ENCODE assay signal across 9 cellular contexts in the genomic region with DNA sequence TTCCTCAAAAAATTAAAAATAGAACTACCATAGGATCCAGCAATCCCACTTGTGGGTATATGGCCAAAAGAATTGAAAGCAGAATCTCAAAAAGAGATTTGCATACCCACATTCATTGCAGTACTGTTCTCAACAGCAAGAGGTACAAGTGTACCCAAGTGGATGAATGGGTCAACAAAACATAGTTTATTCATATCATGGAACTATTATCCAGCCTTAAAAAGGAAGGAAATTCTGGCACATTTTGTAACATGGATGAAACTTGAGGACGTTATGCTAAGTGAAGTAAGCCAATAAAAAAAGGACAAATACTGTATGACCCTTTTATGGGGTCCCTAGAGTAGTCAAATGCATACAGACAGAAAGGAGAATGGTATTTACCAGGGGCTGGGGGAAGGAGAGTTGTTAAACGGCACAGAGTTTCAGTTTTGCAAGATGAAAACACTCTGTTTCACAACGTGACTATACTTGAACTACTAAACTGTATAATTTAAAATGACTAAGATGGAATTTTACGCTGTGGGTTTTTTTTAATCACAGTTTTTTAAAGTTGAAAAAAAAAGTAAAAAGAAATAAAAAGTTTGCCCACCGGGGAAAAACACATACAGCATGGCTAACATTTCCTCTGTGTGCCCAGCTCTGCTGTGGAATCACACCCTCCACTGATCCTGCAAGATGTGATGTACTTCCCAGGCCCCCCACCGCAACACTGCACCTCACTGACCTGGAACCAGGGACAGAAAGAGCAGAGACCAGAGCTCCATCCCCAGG.
DNase-seq lines count a peak whose midpoint lies in the region; ATAC-seq lines count a peak whose summit lies in the region.
"Had no signal": no experiment of that assay in that cellular context is flagged by ENCODE, and none has a peak within 500 bp of the region (broad histone marks: within the 10 kb centered on the region; RNA-seq: fewer than 3 reads in every experiment).

No MANE protein-coding gene starts in this region.

- H3K4me1 Mint-ChIP-seq in activated T-cell treated with anti-CD3 and anti-CD28 coated beads, Interleukin-2, amount 50 U/mL, for 24 hours (ENCODE audit: low read depth), result peaks cover 16% of the 10 kb centered on the region
- H3K4me1 Mint-ChIP-seq in stimulated activated naive CD8-positive, alpha-beta T cell treated with anti-CD3 and anti-CD28 coated beads, Interleukin-15, amount 100 ng/mL, for 72 hours, result peaks cover 6% of the 10 kb centered on the region

- no peaks in the 10 kb centered on the region for H3K9me3 Mint-ChIP-seq in activated T-cell treated with anti-CD3 and anti-CD28 coated beads, Interleukin-2, amount 50 U/mL, for 24 hours
- no peaks in the 10 kb centered on the region for H3K9me3 Mint-ChIP-seq in stimulated activated naive CD8-positive, alpha-beta T cell treated with anti-CD3 and anti-CD28 coated beads, Interleukin-15, amount 100 ng/mL, for 72 hours

- peak overlapping the region; percentile 82 for H3K27ac Mint-ChIP-seq in activated T-cell treated with anti-CD3 and anti-CD28 coated beads, Interleukin-2, amount 50 U/mL, for 24 hours
- H3K27ac Mint-ChIP-seq in stimulated activated naive CD8-positive, alpha-beta T cell treated with anti-CD3 and anti-CD28 coated beads, Interleukin-15, amount 100 ng/mL, for 72 hours, result no peak overlapping the region

- no peaks in the 10 kb centered on the region for H3K36me3 Mint-ChIP-seq in activated T-cell treated with anti-CD3 and anti-CD28 coated beads, Interleukin-2, amount 50 U/mL, for 24 hours (ENCODE audit: low read depth)

- no peak for DNase-seq in activated T-cell treated with anti-CD3 and anti-CD28 coated beads, Interleukin-2, amount 50 U/mL, for 24 hours
- no peak for DNase-seq in activated T-cell treated with anti-CD3 and anti-CD28 coated beads for 4 hours
- DNase-seq in stimulated activated naive CD8-positive, alpha-beta T cell treated with anti-CD3 and anti-CD28 coated beads, Interleukin-15, amount 100 ng/mL, for 72 hours, result no peak
- DNase-seq in posterior cingulate gyrus, result no peak
- DNase-seq in NK-92 (lab: John Stamatoyannopoulos, UW; ENCODE audit: unreplicated experiment), result no peak
- DNase-seq in NCI-H128 (lab: John Stamatoyannopoulos, UW; ENCODE audit: unreplicated experiment), result no peak
- DNase-seq: stimulated activated naive CD4-positive, alpha-beta T cell treated with Interleukin-2 at 50 U/mL for 16 hours had no signal

- intact Hi-C loops in posterior cingulate gyrus (cut with DNase I), result no loop called here

- ATAC-seq in GM21717 (IDR thresholded peaks at IDR 0.05; ENCODE audit: unreplicated experiment) (peak; percentile 52), HG03469 (IDR thresholded peaks at IDR 0.05; ENCODE audit: unreplicated experiment) (peak; percentile 41)
- ATAC-seq in stimulated activated naive CD8-positive, alpha-beta T cell treated with anti-CD3 and anti-CD28 coated beads, Interleukin-15, amount 100 ng/mL, for 72 hours, result peak; percentile 86

- peaks cover 5% of the 10 kb centered on the region for H3K27me3 Mint-ChIP-seq in activated T-cell treated with anti-CD3 and anti-CD28 coated beads, Interleukin-2, amount 50 U/mL, for 24 hours
- peaks cover 11% of the 10 kb centered on the region for H3K27me3 Mint-ChIP-seq in stimulated activated naive CD8-positive, alpha-beta T cell treated with anti-CD3 and anti-CD28 coated beads, Interleukin-15, amount 100 ng/mL, for 72 hours

- H3K4me3 Mint-ChIP-seq in activated T-cell treated with anti-CD3 and anti-CD28 coated beads, Interleukin-2, amount 50 U/mL, for 24 hours, result peak overlapping the region; percentile 15
- no peak overlapping the region for H3K4me3 Mint-ChIP-seq in stimulated activated naive CD8-positive, alpha-beta T cell treated with anti-CD3 and anti-CD28 coated beads, Interleukin-15, amount 100 ng/mL, for 72 hours
